In the genomic region with DNA sequence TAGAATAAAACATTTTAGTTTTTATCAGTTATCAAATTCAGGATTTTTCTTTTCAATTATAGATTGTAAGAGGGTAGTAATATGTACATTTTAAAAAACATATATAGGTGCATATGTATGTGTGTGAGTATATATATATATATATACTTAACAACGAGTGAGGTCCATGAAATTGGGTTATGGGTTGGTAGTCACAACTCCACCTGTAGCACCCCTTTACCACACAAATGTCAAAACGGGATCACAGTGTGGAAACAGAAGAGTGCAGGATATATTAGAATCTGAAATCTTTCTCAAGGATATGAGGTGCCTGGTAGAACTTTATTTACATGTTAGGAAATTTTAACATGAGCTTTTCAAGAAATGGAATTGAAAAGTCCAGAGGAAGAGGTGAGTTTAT, we compare ENCODE assay signal across 8 cellular contexts. TPM values are rescaled to one million over a fixed set of nuclear protein-coding genes. Genes with fewer than 3 reads are reported as not detected.
DNase-seq lines count a peak whose midpoint lies in the region; ATAC-seq and TF ChIP-seq lines count a peak whose summit lies in the region.

No MANE protein-coding gene starts in this region.

- DNase-seq in NCI-H1092 treated with DMSO at 0.1 percent for 48 hours (lab: John Stamatoyannopoulos, UW) = peak; percentile 25
- DNase-seq in NCI-H1092 (lab: John Stamatoyannopoulos, UW) = no peak
- peak; percentile 21 for DNase-seq in NCI-H1105 treated with DMSO at 0.1 percent for 48 hours (lab: John Stamatoyannopoulos, UW)
- DNase-seq in choroid plexus epithelial cell (ENCODE audit: low read depth) = peak; percentile 77
- DNase-seq in progenitor cell of endocrine pancreas (ENCODE audit: low spot score, unreplicated experiment) = no peak
- DNase-seq in head of caudate nucleus = no peak

- H3K27ac Mint-ChIP-seq in progenitor cell of endocrine pancreas = peak overlapping the region; percentile 50

- peak overlapping the region; percentile 59 for H3K4me3 Mint-ChIP-seq in progenitor cell of endocrine pancreas (ENCODE audit: low read depth)

- H3K4me1 Mint-ChIP-seq in progenitor cell of endocrine pancreas (ENCODE audit: low read depth) = peaks cover 30% of the 10 kb centered on the region

- H3K9me3 Mint-ChIP-seq in progenitor cell of endocrine pancreas (ENCODE audit: low read depth) = peaks cover 3% of the 10 kb centered on the region

- H3K36me3 Mint-ChIP-seq in progenitor cell of endocrine pancreas (ENCODE audit: insufficient read depth) = peaks cover 3% of the 10 kb centered on the region

- H3K4me3 ChIP-seq in choroid plexus epithelial cell (ENCODE audit: low read depth, low read length) = peak overlapping the region; percentile 93

- TF ChIP-seq CTCF in choroid plexus epithelial cell (conservative IDR thresholded peaks at IDR 0.05; ENCODE audit: low read depth, low read length) (no peak), progenitor cell of endocrine pancreas (IDR thresholded peaks at IDR 0.05; ENCODE audit: unreplicated experiment) (no peak)

- ATAC-seq in HG03280 (IDR thresholded peaks at IDR 0.05; ENCODE audit: unreplicated experiment) (no peak), GM21576 (IDR thresholded peaks at IDR 0.05; ENCODE audit: unreplicated experiment) (no peak)

- intact Hi-C loops in head of caudate nucleus (cut with DNase I) = loop anchor here (10.0 kb wide), 1 partner anchor 170 kb away; a partner anchor contains a TSS

- H3K27me3 Mint-ChIP-seq in progenitor cell of endocrine pancreas = no peaks in the 10 kb centered on the region

RNA-seq across cellular contexts. Expression of a gene that starts 31.3 kb away (rescaled TPM):
- total RNA-seq in progenitor cell of endocrine pancreas = 34.0 and 34.7 TPM in 2 replicates

Comparison
In these comparisons a context has a peak if more than half of its experiments do, and no peak if none do; other contexts are left out.
1. DNase-seq: peak in NCI-H1092 treated with DMSO at 0.1 percent for 48 hours (single experiment), NCI-H1105 treated with DMSO at 0.1 percent for 48 hours (single experiment) and choroid plexus epithelial cell (single experiment); none in NCI-H1092 (single experiment), progenitor cell of endocrine pancreas (single experiment) and head of caudate nucleus (0 of 42).